In genomic region chr4:41269682-41270081, GRCh38 we compare ENCODE assay signal across 29 cellular contexts.
"Had no signal": no experiment of that assay in that cellular context is flagged by ENCODE, and none has a peak within 500 bp of the region (broad histone marks: within the 10 kb centered on the region; RNA-seq: fewer than 3 reads in every experiment).

No MANE protein-coding gene starts in this region.

- H3K4me1 Mint-ChIP-seq: activated T-helper 17 cell treated with anti-CD3 and anti-CD28 coated beads, Interleukin-2, amount 50 U/mL, for 72 hours; central memory CD8-positive, alpha-beta T cell; endodermal cell had no signal

- H3K4me3 Mint-ChIP-seq: activated CD8-positive, alpha-beta T cell treated with anti-CD3 and anti-CD28 coated beads for 36 hours; activated naive CD8-positive, alpha-beta T cell; activated T-cell treated with anti-CD3 and anti-CD28 coated beads, Interleukin-2, amount 50 U/mL, for 4 hours; activated T-helper 17 cell treated with anti-CD3 and anti-CD28 coated beads, Interleukin-2, amount 50 U/mL, for 72 hours; central memory CD8-positive, alpha-beta T cell; dendritic cell treated with granulocyte-macrophage colony-stimulating factor and Interleukin-4, amounts not matched to agents 40 ng/mL and 50 ng/mL, for 4 days; endodermal cell had no signal

- FAIRE-seq: astrocyte, bronchial epithelial cell, frontal cortex had no signal

- H3K27me3 Mint-ChIP-seq: activated CD8-positive, alpha-beta T cell treated with anti-CD3 and anti-CD28 coated beads for 36 hours; activated naive CD8-positive, alpha-beta T cell; central memory CD8-positive, alpha-beta T cell had no signal

- H3K9me3 Mint-ChIP-seq: activated CD8-positive, alpha-beta T cell treated with anti-CD3 and anti-CD28 coated beads for 36 hours; activated T-cell treated with anti-CD3 and anti-CD28 coated beads, Interleukin-2, amount 50 U/mL, for 4 hours; activated T-helper 17 cell treated with anti-CD3 and anti-CD28 coated beads, Interleukin-2, amount 50 U/mL, for 72 hours; central memory CD8-positive, alpha-beta T cell; dendritic cell treated with granulocyte-macrophage colony-stimulating factor and Interleukin-4, amounts not matched to agents 40 ng/mL and 50 ng/mL, for 4 days had no signal

- ATAC-seq: activated CD8-positive, alpha-beta T cell treated with anti-CD3 and anti-CD28 coated beads for 36 hours; activated T-cell treated with anti-CD3 and anti-CD28 coated beads, Interleukin-2, amount 50 U/mL, for 4 hours; activated T-helper 17 cell treated with anti-CD3 and anti-CD28 coated beads, Interleukin-2, amount 50 U/mL, for 72 hours; esophagus mucosa had no signal

- H3K4me3 ChIP-seq: coronary artery, dorsolateral prefrontal cortex had no signal

- DNase-seq: activated CD4-positive, alpha-beta T cell treated with anti-CD3 and anti-CD28 coated beads for 1 hour; activated CD4-positive, alpha-beta T cell treated with anti-CD3 and anti-CD28 coated beads for 4 hours; activated CD4-positive, alpha-beta T cell treated with anti-CD3 and anti-CD28 coated beads, Interleukin-2, amount 50 U/mL, for 1 hour; activated CD4-positive, alpha-beta T cell treated with anti-CD3 and anti-CD28 coated beads, Interleukin-2, amount 50 U/mL, for 48 hours; activated CD8-positive, alpha-beta memory T cell treated with anti-CD3 and anti-CD28 coated beads for 24 hours; activated CD8-positive, alpha-beta T cell treated with anti-CD3 and anti-CD28 coated beads for 36 hours; activated effector memory CD4-positive, alpha-beta T cell treated with Interleukin-2 at 50 U/mL for 16 hours; activated gamma-delta T cell treated with Interleukin-2 at 50 U/mL for 16 hours; activated naive CD4-positive, alpha-beta T cell treated with anti-CD3 and anti-CD28 coated beads, Interleukin-2, amount 50 U/mL, for 16 hours; activated naive CD4-positive, alpha-beta T cell treated with Interleukin-2 at 50 U/mL for 16 hours; activated T-cell treated with anti-CD3 and anti-CD28 coated beads, Interleukin-2, amount 50 U/mL, for 4 hours; amniotic stem cell; anterior cingulate cortex; brain microvascular endothelial cell; dorsolateral prefrontal cortex; effector memory CD4-positive, alpha-beta T cell; endodermal cell; foreskin fibroblast; head of caudate nucleus; T-helper 2 cell had no signal

- H3K27ac ChIP-seq: brain microvascular endothelial cell, coronary artery, dorsolateral prefrontal cortex had no signal

- H3K36me3 Mint-ChIP-seq: activated naive CD8-positive, alpha-beta T cell had no signal

- H3K27ac Mint-ChIP-seq: activated CD8-positive, alpha-beta T cell treated with anti-CD3 and anti-CD28 coated beads for 36 hours; activated naive CD8-positive, alpha-beta T cell; activated T-helper 17 cell treated with anti-CD3 and anti-CD28 coated beads, Interleukin-2, amount 50 U/mL, for 72 hours; dendritic cell treated with granulocyte-macrophage colony-stimulating factor and Interleukin-4, amounts not matched to agents 40 ng/mL and 50 ng/mL, for 4 days had no signal

- H3K27me3 ChIP-seq: brain microvascular endothelial cell, dorsolateral prefrontal cortex had no signal
